ENCODE assay signal across 8 cellular contexts in the genomic region with DNA sequence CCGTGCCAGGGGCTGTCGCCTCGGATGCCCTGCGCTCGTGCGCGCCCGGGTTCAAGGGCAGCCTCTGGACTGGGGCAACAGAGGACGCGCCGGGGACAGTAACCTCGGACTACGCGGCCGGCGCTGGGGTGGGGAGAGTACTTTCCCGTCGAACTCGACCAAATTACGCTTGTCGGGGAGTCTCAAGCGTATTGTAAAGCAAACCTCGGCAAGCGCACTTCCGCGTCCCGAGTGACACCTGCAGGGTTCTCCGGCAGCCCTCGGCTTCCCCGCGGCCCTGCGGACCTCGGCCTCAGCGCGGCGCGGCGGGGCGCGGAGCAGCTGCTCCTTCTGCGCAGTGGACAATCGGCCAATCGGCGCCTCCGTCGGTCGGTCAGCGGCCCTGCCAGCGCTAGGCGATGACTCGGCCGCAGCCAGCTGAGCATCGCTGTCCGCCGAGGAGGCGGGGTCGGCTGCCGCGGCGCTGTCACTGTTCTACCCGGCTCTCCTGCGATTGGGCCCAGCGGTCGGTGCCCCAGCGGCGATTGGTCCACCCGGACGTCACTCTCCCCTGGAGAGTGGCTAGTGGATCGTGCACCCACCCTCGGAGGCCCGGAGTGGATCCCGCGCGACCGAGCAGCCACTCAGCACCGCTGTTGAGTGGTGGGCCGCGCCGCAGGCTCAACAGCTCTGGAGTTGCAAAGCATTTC. TPM values are rescaled to one million over a fixed set of nuclear protein-coding genes. Genes with fewer than 3 reads are reported as not detected.
DNase-seq lines count a peak whose midpoint lies in the region; ATAC-seq and TF ChIP-seq lines count a peak whose summit lies in the region.

A gene with protein sequence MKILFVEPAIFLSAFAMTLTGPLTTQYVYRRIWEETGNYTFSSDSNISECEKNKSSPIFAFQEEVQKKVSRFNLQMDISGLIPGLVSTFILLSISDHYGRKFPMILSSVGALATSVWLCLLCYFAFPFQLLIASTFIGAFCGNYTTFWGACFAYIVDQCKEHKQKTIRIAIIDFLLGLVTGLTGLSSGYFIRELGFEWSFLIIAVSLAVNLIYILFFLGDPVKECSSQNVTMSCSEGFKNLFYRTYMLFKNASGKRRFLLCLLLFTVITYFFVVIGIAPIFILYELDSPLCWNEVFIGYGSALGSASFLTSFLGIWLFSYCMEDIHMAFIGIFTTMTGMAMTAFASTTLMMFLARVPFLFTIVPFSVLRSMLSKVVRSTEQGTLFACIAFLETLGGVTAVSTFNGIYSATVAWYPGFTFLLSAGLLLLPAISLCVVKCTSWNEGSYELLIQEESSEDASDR (minus strand): TSS at position 433 of the 689 bp plus-strand sequence. CDS start 972 bp downstream, outside the sequence.

- H3F3A ChIP-seq in GM23338 (replicated peaks; ENCODE audit: low read depth), result peaks cover 9% of the 10 kb centered on the region; the same call in 1 of the 2 replicates

- H3K9me2 ChIP-seq in GM23338 (ENCODE audit: insufficient read depth), result no peaks in the 10 kb centered on the region

- H3K27ac ChIP-seq in GM23338 (ENCODE audit: low read depth), result no peak within 1 kb of the TSS
- H3K27ac ChIP-seq in SJSA1, result peak within 1 kb of the TSS; percentile 98
- peak within 1 kb of the TSS; percentile 93 for H3K27ac ChIP-seq in neutrophil

- H3K9me3 ChIP-seq in SJSA1 (replicated peaks) (no peaks in the 10 kb centered on the region), neutrophil (no peaks in the 10 kb centered on the region)

- peak within 1 kb of the TSS; percentile 100 for H2AFZ ChIP-seq in GM23338

- H3K4me3 ChIP-seq in GM23338 (peak within 1 kb of the TSS; percentile 86), SJSA1 (peak within 1 kb of the TSS; percentile 55), neutrophil (ENCODE audit: low read depth in 1 of 2, low read length in 1 of 2) (peak within 1 kb of the TSS; percentile 71 to 92)

- H3K4me1 ChIP-seq in GM23338 (ENCODE audit: insufficient read depth) (peaks cover 8% of the 10 kb centered on the region), SJSA1 (replicated peaks) (peaks cover 41% of the 10 kb centered on the region), neutrophil (ENCODE audit: control insufficient read depth in 1 of 2, insufficient read depth in 1 of 2, low read depth in 1 of 2, low read length in 1 of 2) (peaks cover 12 to 23% of the 10 kb centered on the region in 2 experiments)

- DNase-seq in ELR (ENCODE audit: low read depth) (peak; percentile 97), GM23338 (ENCODE audit: low spot score) (peak; percentile 96), LHCN-M2 (ENCODE audit: low read depth) (peak; percentile 97), SJSA1 (ENCODE audit: low read depth in 1 of 2, low spot score in 2 of 2) (peak; percentile 93 to 97), foreskin melanocyte (peak; percentile 89)
- DNase-seq in activated naive CD4-positive, alpha-beta T cell treated with Interleukin-2 at 50 U/mL for 16 hours, result peak; percentile 99

- H3K4me3 Mint-ChIP-seq in GM23338, result peak within 1 kb of the TSS; percentile 92

- H3K27ac Mint-ChIP-seq in GM23338, result peak within 1 kb of the TSS; percentile 61; the same call in 1 of the 2 replicates

- peaks cover 7% of the 10 kb centered on the region; the same call in 2 of the 3 replicates for H3K4me1 Mint-ChIP-seq in GM23338

- no peaks in the 10 kb centered on the region for H4K20me1 ChIP-seq in GM23338 (replicated peaks; ENCODE audit: insufficient read depth)

- H3K27me3 Mint-ChIP-seq in GM23338 (ENCODE audit: insufficient read depth, low read depth, poor library complexity), result peaks cover 27% of the 10 kb centered on the region

- no peaks in the 10 kb centered on the region for H3K79me2 ChIP-seq in GM23338 (replicated peaks; ENCODE audit: insufficient read depth)

- no peaks in the 10 kb centered on the region for H3K36me3 Mint-ChIP-seq in GM23338 (ENCODE audit: low read depth)

- peak within 1 kb of the TSS; percentile 99 for H3K4me2 ChIP-seq in GM23338

- ATAC-seq in GM23338, result peak; percentile 97

- no peaks in the 10 kb centered on the region for H3K9me3 Mint-ChIP-seq in GM23338

- H3K36me3 ChIP-seq in GM23338 (ENCODE audit: insufficient read depth) (no peaks in the 10 kb centered on the region), SJSA1 (no peaks in the 10 kb centered on the region), neutrophil (no peaks in the 10 kb centered on the region)

- TF ChIP-seq CTCF in GM23338 (conservative IDR thresholded peaks at IDR 0.05; ENCODE audit: low read depth in 2 of 2), result no peak
- TF ChIP-seq CTCF in neutrophil (IDR thresholded peaks at IDR 0.05), result peak; percentile 72
- no peak for TF ChIP-seq CTCF in subcutaneous adipose tissue (IDR thresholded peaks at IDR 0.05; ENCODE audit: low read depth)

- H3K27me3 ChIP-seq in GM23338 (ENCODE audit: insufficient read depth), result peaks cover 32% of the 10 kb centered on the region
- no peaks in the 10 kb centered on the region for H3K27me3 ChIP-seq in SJSA1 (replicated peaks)
- H3K27me3 ChIP-seq in neutrophil, result peaks cover 6% of the 10 kb centered on the region

TF ChIP-seq in GM23338, 12 proteins besides CTCF, POLR2A, EP300 and RAD21:
- TF ChIP-seq ZNF331 (CRISPR knock-in tag; IDR thresholded peaks at IDR 0.05; ENCODE audit: low read depth) (no peak), POLR2AphosphoS5 (IDR thresholded peaks at IDR 0.05; ENCODE audit: low read depth) (peak; percentile 39; the same call in 1 of the 2 replicates), CREB1 (CRISPR knock-in tag; IDR thresholded peaks at IDR 0.05; ENCODE audit: low read depth) (peak; percentile 72), JUNB (IDR thresholded peaks at IDR 0.05; ENCODE audit: unreplicated experiment) (no peak)

RNA-seq across cellular contexts. Expression of the gene that starts here (rescaled TPM):
- 0.28 and 0.39 TPM in 2 replicates for total RNA-seq in GM23338 (2014; rRNA removed; shearing (Covaris generic))
- 0.16 and 0.21 TPM in 2 replicates for polyA plus RNA-seq in GM23338 (2016; fragmentation: Nextera tagmentation; extraction: Ambion mirVana)
- total RNA-seq in LHCN-M2 (2014; rRNA removed) (7.9 and 8.9 TPM in 2 replicates), subcutaneous adipose tissue (10 to 100 TPM; 10.9 to 23.5 (median 13.3) TPM)
- polyA plus RNA-seq in LHCN-M2 (2012), result 10.1 TPM
- 17.1 and 22.4 TPM in 2 replicates for total RNA-seq in SJSA1 (2014; rRNA removed; shearing (Covaris generic))

Comparison
In these comparisons a context has a peak if more than half of its experiments do, and no peak if none do; other contexts are left out.
1. Peak in DNase-seq, ATAC-seq, H3K4me3 ChIP-seq and H3K4me2 ChIP-seq in GM23338; RNA of the gene not detected or under 1 TPM.